ENCODE assay signal across 36 cellular contexts in genomic region chr6:138716017-138716416, GRCh38.
"Had no signal": no experiment of that assay in that cellular context is flagged by ENCODE, and none has a peak within 500 bp of the region (broad histone marks: within the 10 kb centered on the region; RNA-seq: fewer than 3 reads in every experiment).

No MANE protein-coding gene starts in this region.

- DNase-seq: activated CD4-positive, alpha-beta memory T cell treated with anti-CD3 and anti-CD28 coated beads, Interleukin-2, amount 10 ng/mL, durations not matched to agents 7 days and 5 days; activated CD4-positive, alpha-beta T cell treated with anti-CD3 and anti-CD28 coated beads for 1 hour; activated CD4-positive, alpha-beta T cell treated with anti-CD3 and anti-CD28 coated beads for 36 hours; activated CD4-positive, alpha-beta T cell treated with anti-CD3 and anti-CD28 coated beads for 48 hours; activated CD4-positive, alpha-beta T cell treated with anti-CD3 and anti-CD28 coated beads, Interleukin-2, amount 10 ng/mL, durations not matched to agents 7 days and 5 days; activated CD4-positive, alpha-beta T cell treated with anti-CD3 and anti-CD28 coated beads, Interleukin-2, amount 50 U/mL, for 48 hours; activated CD4-positive, CD25-positive, alpha-beta regulatory T cell; activated CD8-positive, alpha-beta memory T cell treated with anti-CD3 and anti-CD28 coated beads for 24 hours; activated CD8-positive, alpha-beta memory T cell treated with anti-CD3 and anti-CD28 coated beads, Interleukin-2, amount 50 U/mL, for 4 hours; activated CD8-positive, alpha-beta T cell treated with anti-CD3 and anti-CD28 coated beads, Interleukin-2, amount 10 ng/mL, durations not matched to agents 7 days and 5 days; activated effector memory CD4-positive, alpha-beta T cell treated with anti-CD3 and anti-CD28 coated beads, Interleukin-2, amount 50 U/mL, for 16 hours; activated gamma-delta T cell treated with Interleukin-2 at 50 U/mL for 16 hours; activated naive CD4-positive, alpha-beta T cell; activated naive CD4-positive, alpha-beta T cell treated with anti-CD3 and anti-CD28 coated beads for 36 hours; activated naive CD4-positive, alpha-beta T cell treated with anti-CD3 and anti-CD28 coated beads, Interleukin-2, amount 50 U/mL, for 16 hours; activated naive CD8-positive, alpha-beta T cell treated with anti-CD3 and anti-CD28 coated beads for 36 hours; activated T-cell treated with anti-CD3 and anti-CD28 coated beads for 4 hours; activated T-cell treated with anti-CD3 and anti-CD28 coated beads, Interleukin-2, amount 50 U/mL, for 1 hour; activated T-cell treated with anti-CD3 and anti-CD28 coated beads, Interleukin-2, amount 50 U/mL, for 4 hours; activated T-cell treated with anti-CD3 and anti-CD28 coated beads, Interleukin-2, amount 50 U/mL, for 72 hours; adrenal gland; amniotic stem cell; aorta; body of pancreas; brain microvascular endothelial cell; central memory CD4-positive, alpha-beta T cell; T-helper 2 cell; T-helper 9 cell; WERI-Rb-1 had no signal

- ATAC-seq: activated CD4-positive, alpha-beta T cell treated with anti-CD3 and anti-CD28 coated beads for 36 hours; activated CD4-positive, CD25-positive, alpha-beta regulatory T cell treated with anti-CD3 and anti-CD28 coated beads, Interleukin-2, amount 50 U/mL, for 24 hours; activated CD8-positive, alpha-beta T cell treated with anti-CD3 and anti-CD28 coated beads, Interleukin-2, amount 10 ng/mL, durations not matched to agents 7 days and 5 days; activated naive CD4-positive, alpha-beta T cell treated with anti-CD3 and anti-CD28 coated beads, Interleukin-2, amount 50 U/mL, for 72 hours; activated T-cell treated with anti-CD3 and anti-CD28 coated beads, Interleukin-2, amount 50 U/mL, for 4 hours; activated T-cell treated with anti-CD3 and anti-CD28 coated beads, Interleukin-2, amount 50 U/mL, for 72 hours; activated T-helper 17 cell treated with anti-CD3 and anti-CD28 coated beads, Interleukin-2, amount 50 U/mL, for 72 hours; body of pancreas; WTC11 had no signal

- FAIRE-seq: astrocyte, colon, TTC549 had no signal
